ENCODE assay signal across 15 cellular contexts in the genomic region with DNA sequence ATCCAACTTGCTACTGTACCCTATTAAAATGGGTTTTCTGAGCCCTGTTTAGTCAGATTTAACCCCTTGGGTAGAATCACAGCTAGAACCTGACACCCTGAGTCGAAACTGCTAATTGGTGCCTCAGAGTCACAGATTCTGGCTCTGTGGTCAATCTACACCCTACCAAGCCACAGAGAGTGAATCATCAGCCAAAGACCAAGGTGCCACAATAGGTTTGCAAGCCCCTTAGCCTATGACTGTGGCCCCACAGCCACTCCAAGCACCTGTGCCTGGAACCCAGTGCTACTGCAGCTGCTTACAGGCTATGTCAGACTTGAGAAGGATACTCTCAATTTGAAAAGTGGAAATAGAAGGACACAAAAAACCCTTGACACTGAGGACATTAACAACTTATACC.
"Had no signal": no experiment of that assay in that cellular context is flagged by ENCODE, and none has a peak within 500 bp of the region (broad histone marks: within the 10 kb centered on the region; RNA-seq: fewer than 3 reads in every experiment).

No MANE protein-coding gene starts in this region.

- DNase-seq: activated CD4-positive, alpha-beta memory T cell treated with anti-CD3 and anti-CD28 coated beads for 36 hours; activated CD4-positive, alpha-beta T cell treated with anti-CD3 and anti-CD28 coated beads for 36 hours; activated naive CD8-positive, alpha-beta T cell treated with anti-CD3 and anti-CD28 coated beads for 36 hours; amniotic stem cell; effector CD8-positive, alpha-beta T cell; gastrocnemius medialis; head of caudate nucleus; left lung; right lobe of liver; stimulated activated naive B cell treated with anti-CD40 and anti-IgM and Interleukin-4, amounts not matched to agents 10 μg/mL and 1 μg/mL and 100 μg/mL, for 72 hours; thyroid gland had no signal

- H3K4me1 ChIP-seq: gastrocnemius medialis, left lung, parathyroid adenoma, right lobe of liver, thyroid gland had no signal

- ATAC-seq: activated CD4-positive, alpha-beta T cell treated with anti-CD3 and anti-CD28 coated beads for 36 hours; esophagus mucosa; gastrocnemius medialis; left lung; right lobe of liver; stimulated activated naive B cell treated with anti-CD40 and anti-IgM and Interleukin-4, amounts not matched to agents 10 μg/mL and 1 μg/mL and 100 μg/mL, for 72 hours; WTC11 had no signal

- H3K9me3 ChIP-seq: gastrocnemius medialis, right lobe of liver, thyroid gland had no signal

- H3K4me3 ChIP-seq: cardiac muscle cell, gastrocnemius medialis, left lung, right lobe of liver, thyroid gland had no signal

- H2AFZ ChIP-seq: parathyroid adenoma had no signal

- H3K36me3 ChIP-seq: cardiac muscle cell, gastrocnemius medialis, left lung, right lobe of liver, thyroid gland had no signal

- H3K27me3 ChIP-seq: cardiac muscle cell, gastrocnemius medialis, left lung, right lobe of liver, thyroid gland had no signal

- H3K9ac ChIP-seq: parathyroid adenoma had no signal

- H3K27ac ChIP-seq: cardiac muscle cell, gastrocnemius medialis, left lung, parathyroid adenoma, right lobe of liver, thyroid gland had no signal

- H3K79me2 ChIP-seq: parathyroid adenoma had no signal
